ENCODE assay signal across 10 cellular contexts in the genomic region with DNA sequence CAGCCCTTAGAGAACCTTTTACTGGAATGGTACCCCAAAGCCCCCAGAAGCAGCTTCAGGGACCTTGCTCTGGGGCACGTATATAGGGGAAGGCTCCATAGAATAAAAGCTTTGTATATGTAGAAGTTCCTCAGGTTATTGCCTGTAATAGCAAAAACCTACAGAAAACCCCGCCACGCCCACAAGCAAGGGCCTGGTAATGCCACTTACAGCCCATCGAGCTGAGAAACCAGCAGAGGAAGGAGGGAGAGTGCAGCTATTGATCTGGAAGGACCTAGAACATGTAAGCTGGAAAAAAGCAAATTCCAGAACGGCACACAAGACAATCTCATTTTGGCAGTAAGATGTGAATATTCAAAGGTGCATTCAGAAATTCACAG. TPM values are rescaled to one million over a fixed set of nuclear protein-coding genes. Genes with fewer than 3 reads are reported as not detected.
DNase-seq lines count a peak whose midpoint lies in the region; ATAC-seq and TF ChIP-seq lines count a peak whose summit lies in the region.
"Had no signal": no experiment of that assay in that cellular context is flagged by ENCODE, and none has a peak within 500 bp of the region (broad histone marks: within the 10 kb centered on the region; RNA-seq: fewer than 3 reads in every experiment).

No MANE protein-coding gene starts in this region.

- H3K4me3 ChIP-seq in adrenal gland (no peak overlapping the region), lower lobe of right lung (no peak overlapping the region), thyroid gland (replicated peaks in 1 of 3) (no peak overlapping the region)

- TF ChIP-seq POLR2A in adrenal gland (IDR thresholded peaks at IDR 0.05) (no peak), thyroid gland (IDR thresholded peaks at IDR 0.05) (no peak)

- ATAC-seq in lower lobe of right lung (peak in 1 of 2 donors; percentile 19), GM19395 (IDR thresholded peaks at IDR 0.05; ENCODE audit: unreplicated experiment) (no peak), HG02970 (IDR thresholded peaks at IDR 0.05; ENCODE audit: low FRiP score, unreplicated experiment) (no peak)

- peak overlapping the region in 4 of 5 donors; percentile 20 to 97 (median 78) for H3K27ac ChIP-seq in adrenal gland
- H3K27ac ChIP-seq in lower lobe of right lung, result peak overlapping the region; percentile 84
- peak overlapping the region; percentile 82 to 96 (median 88) for H3K27ac ChIP-seq in thyroid gland

- H3K9me3 ChIP-seq in adrenal gland (replicated peaks in 1 of 3) (no peaks in the 10 kb centered on the region), lower lobe of right lung (no peaks in the 10 kb centered on the region), thyroid gland (no peaks in the 10 kb centered on the region)

- TF ChIP-seq CTCF in adrenal gland (IDR thresholded peaks at IDR 0.05) (no peak), lower lobe of right lung (IDR thresholded peaks at IDR 0.05) (no peak), thyroid gland (IDR thresholded peaks at IDR 0.05) (no peak)

- H3K27me3 ChIP-seq in adrenal gland (no peaks in the 10 kb centered on the region), lower lobe of right lung (ENCODE audit: low read depth) (no peaks in the 10 kb centered on the region), thyroid gland (no peaks in the 10 kb centered on the region)

- H3K36me3 ChIP-seq in adrenal gland (replicated peaks in 1 of 2), result peaks cover 0 to 14% of the 10 kb centered on the region in 2 donors
- peaks cover 46% of the 10 kb centered on the region for H3K36me3 ChIP-seq in lower lobe of right lung
- H3K36me3 ChIP-seq in thyroid gland, result peaks cover 0 to 4% of the 10 kb centered on the region in 2 donors

- H3K4me1 ChIP-seq in adrenal gland (replicated peaks in 1 of 2) (peaks cover 10 to 39% of the 10 kb centered on the region in 2 donors), lower lobe of right lung (peaks cover 34% of the 10 kb centered on the region), thyroid gland (peaks cover 32 to 58% of the 10 kb centered on the region in 2 donors)

- WGBS in adrenal gland, 4 donors, result 76 to 85% (median 82%) methylated on average over 5 of the region's 5 CpGs
- WGBS in thyroid gland, 2 donors, result 64 to 74% methylated on average over 5 of the region's 5 CpGs

- intact Hi-C loops in adrenal gland (cut with DNase I), result loop anchor here in 1 of 2 donors (5.0 to 10.0 kb wide), 2 partner anchors 130 to 188 kb away; a partner anchor contains a TSS
- intact Hi-C loops in lower lobe of right lung (cut with DNase I), result loop anchor here (10.0 kb wide), 1 partner anchor 190 kb away; a partner anchor contains a TSS
- intact Hi-C loops in thyroid gland (cut with DNase I), result loop anchor here (10.0 kb wide), 1 partner anchor 110 kb away; no protein-coding TSS in a partner anchor

- DNase-seq in NCI-H2171 treated with DMSO at 0.1 percent for 48 hours (lab: John Stamatoyannopoulos, UW) (peak; percentile 31), NCI-H2171 (lab: John Stamatoyannopoulos, UW) (no peak), adrenal gland (no peak), lower lobe of right lung (peak; percentile 44), thyroid gland (peak in 1 of 2 donors; percentile 11), NCI-H526 (lab: John Stamatoyannopoulos, UW) (no peak)
- DNase-seq: effector CD4-positive, alpha-beta T cell had no signal

RNA-seq across cellular contexts. Expression of a gene that starts 15.8 kb away (rescaled TPM):
- 10 to 100 TPM; 33.0 to 50.1 (median 42.9) TPM for total RNA-seq in adrenal gland
- 10 to 100 TPM; 23.7 to 44.2 (median 29.2) TPM for polyA plus RNA-seq in adrenal gland
- 39.9 TPM for total RNA-seq in lower lobe of right lung
- total RNA-seq in thyroid gland, result 10 to 100 TPM; 30.8 to 42.7 (median 41.7) TPM

RNA-seq across cellular contexts. Expression of a gene that starts 31.9 kb away (rescaled TPM):
- total RNA-seq in adrenal gland, result 1 to 10 TPM in 3 of 8 donors, under 1 TPM in 5; 0.17 to 1.8 (median 0.51) TPM
- under 1 TPM; 0.22 to 0.30 (median 0.24) TPM for polyA plus RNA-seq in adrenal gland
- total RNA-seq in lower lobe of right lung, result 0.62 TPM
- under 1 TPM; under 0.01 to 0.42 (median 0.13) TPM for total RNA-seq in thyroid gland
- total RNA-seq: myocyte had no signal

Comparison
In these comparisons a context has a peak if more than half of its experiments do, and no peak if none do; other contexts are left out.
1. DNase-seq: peak in NCI-H2171 treated with DMSO at 0.1 percent for 48 hours (single experiment) and lower lobe of right lung (single experiment); none in NCI-H2171 (single experiment), adrenal gland (0 of 7) and NCI-H526 (0 of 2).
2. Peak in every context shown above with its lines, with median percentiles within 50 percentile points of each other: H3K27ac ChIP-seq.